1 cellular context compared by ENCODE assay signal in genomic region chr12:123519151-123520001, GRCh38.
TF ChIP-seq lines count a peak whose summit lies in the region.

No MANE protein-coding gene starts in this region.

TF ChIP-seq in HepG2, 621 proteins besides CTCF, POLR2A, EP300 and RAD21 (continued from another document and continues in another):
- TF ChIP-seq ZNF382 (CRISPR knock-in tag; IDR thresholded peaks at IDR 0.05; ENCODE audit: borderline replicate concordance), result no peak
- peak; percentile 80 for TF ChIP-seq HDAC2 (CRISPR knock-in tag; IDR thresholded peaks at IDR 0.05)
- no peak; the same call in 1 of the 2 replicates for TF ChIP-seq MTA1 (CRISPR knock-in tag; IDR thresholded peaks at IDR 0.05; ENCODE audit: borderline replicate concordance)
- TF ChIP-seq ZNF724P (CRISPR knock-in tag; IDR thresholded peaks at IDR 0.05; ENCODE audit: borderline replicate concordance), result no peak
- peak; percentile 63; the same call in 1 of the 2 replicates for TF ChIP-seq PHF21A (CRISPR knock-in tag; IDR thresholded peaks at IDR 0.05)
- no peak for TF ChIP-seq EEA1 (CRISPR knock-in tag; IDR thresholded peaks at IDR 0.05; ENCODE audit: borderline replicate concordance)
- 0 out of 2 replicates have a peak, but pooled peaks have one; percentile 26 for TF ChIP-seq ZBED4 (CRISPR knock-in tag; IDR thresholded peaks at IDR 0.05; ENCODE audit: borderline replicate concordance)
- TF ChIP-seq NFATC3 (CRISPR knock-in tag; IDR thresholded peaks at IDR 0.05), result no peak
- no peak for TF ChIP-seq NBN (conservative IDR thresholded peaks at IDR 0.05)
- TF ChIP-seq, protein P1, sequence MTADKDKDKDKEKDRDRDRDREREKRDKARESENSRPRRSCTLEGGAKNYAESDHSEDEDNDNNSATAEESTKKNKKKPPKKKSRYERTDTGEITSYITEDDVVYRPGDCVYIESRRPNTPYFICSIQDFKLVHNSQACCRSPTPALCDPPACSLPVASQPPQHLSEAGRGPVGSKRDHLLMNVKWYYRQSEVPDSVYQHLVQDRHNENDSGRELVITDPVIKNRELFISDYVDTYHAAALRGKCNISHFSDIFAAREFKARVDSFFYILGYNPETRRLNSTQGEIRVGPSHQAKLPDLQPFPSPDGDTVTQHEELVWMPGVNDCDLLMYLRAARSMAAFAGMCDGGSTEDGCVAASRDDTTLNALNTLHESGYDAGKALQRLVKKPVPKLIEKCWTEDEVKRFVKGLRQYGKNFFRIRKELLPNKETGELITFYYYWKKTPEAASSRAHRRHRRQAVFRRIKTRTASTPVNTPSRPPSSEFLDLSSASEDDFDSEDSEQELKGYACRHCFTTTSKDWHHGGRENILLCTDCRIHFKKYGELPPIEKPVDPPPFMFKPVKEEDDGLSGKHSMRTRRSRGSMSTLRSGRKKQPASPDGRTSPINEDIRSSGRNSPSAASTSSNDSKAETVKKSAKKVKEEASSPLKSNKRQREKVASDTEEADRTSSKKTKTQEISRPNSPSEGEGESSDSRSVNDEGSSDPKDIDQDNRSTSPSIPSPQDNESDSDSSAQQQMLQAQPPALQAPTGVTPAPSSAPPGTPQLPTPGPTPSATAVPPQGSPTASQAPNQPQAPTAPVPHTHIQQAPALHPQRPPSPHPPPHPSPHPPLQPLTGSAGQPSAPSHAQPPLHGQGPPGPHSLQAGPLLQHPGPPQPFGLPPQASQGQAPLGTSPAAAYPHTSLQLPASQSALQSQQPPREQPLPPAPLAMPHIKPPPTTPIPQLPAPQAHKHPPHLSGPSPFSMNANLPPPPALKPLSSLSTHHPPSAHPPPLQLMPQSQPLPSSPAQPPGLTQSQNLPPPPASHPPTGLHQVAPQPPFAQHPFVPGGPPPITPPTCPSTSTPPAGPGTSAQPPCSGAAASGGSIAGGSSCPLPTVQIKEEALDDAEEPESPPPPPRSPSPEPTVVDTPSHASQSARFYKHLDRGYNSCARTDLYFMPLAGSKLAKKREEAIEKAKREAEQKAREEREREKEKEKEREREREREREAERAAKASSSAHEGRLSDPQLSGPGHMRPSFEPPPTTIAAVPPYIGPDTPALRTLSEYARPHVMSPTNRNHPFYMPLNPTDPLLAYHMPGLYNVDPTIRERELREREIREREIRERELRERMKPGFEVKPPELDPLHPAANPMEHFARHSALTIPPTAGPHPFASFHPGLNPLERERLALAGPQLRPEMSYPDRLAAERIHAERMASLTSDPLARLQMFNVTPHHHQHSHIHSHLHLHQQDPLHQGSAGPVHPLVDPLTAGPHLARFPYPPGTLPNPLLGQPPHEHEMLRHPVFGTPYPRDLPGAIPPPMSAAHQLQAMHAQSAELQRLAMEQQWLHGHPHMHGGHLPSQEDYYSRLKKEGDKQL (CRISPR knock-in tag; IDR thresholded peaks at IDR 0.05; ENCODE audit: low read depth), result no peak
- TF ChIP-seq SP4 (CRISPR knock-in tag; IDR thresholded peaks at IDR 0.05), result peak; percentile 53; the same call in 1 of the 2 replicates
- no peak for TF ChIP-seq POLR2G (IDR thresholded peaks at IDR 0.05; ENCODE audit: low read depth, low read length)
- TF ChIP-seq TGIF2 (CRISPR knock-in tag; IDR thresholded peaks at IDR 0.05), result peak; percentile 42; the same call in 1 of the 2 replicates
- TF ChIP-seq ZNF329 (CRISPR knock-in tag; IDR thresholded peaks at IDR 0.05; ENCODE audit: low read depth), result no peak
- TF ChIP-seq ZSCAN29 (CRISPR knock-in tag; conservative IDR thresholded peaks at IDR 0.05), result no peak
- 0 out of 2 replicates have a peak, but pooled peaks have one; percentile 25 for TF ChIP-seq ZNF337 (CRISPR knock-in tag; IDR thresholded peaks at IDR 0.05; ENCODE audit: borderline replicate concordance, low read depth)
- TF ChIP-seq, protein P2, sequence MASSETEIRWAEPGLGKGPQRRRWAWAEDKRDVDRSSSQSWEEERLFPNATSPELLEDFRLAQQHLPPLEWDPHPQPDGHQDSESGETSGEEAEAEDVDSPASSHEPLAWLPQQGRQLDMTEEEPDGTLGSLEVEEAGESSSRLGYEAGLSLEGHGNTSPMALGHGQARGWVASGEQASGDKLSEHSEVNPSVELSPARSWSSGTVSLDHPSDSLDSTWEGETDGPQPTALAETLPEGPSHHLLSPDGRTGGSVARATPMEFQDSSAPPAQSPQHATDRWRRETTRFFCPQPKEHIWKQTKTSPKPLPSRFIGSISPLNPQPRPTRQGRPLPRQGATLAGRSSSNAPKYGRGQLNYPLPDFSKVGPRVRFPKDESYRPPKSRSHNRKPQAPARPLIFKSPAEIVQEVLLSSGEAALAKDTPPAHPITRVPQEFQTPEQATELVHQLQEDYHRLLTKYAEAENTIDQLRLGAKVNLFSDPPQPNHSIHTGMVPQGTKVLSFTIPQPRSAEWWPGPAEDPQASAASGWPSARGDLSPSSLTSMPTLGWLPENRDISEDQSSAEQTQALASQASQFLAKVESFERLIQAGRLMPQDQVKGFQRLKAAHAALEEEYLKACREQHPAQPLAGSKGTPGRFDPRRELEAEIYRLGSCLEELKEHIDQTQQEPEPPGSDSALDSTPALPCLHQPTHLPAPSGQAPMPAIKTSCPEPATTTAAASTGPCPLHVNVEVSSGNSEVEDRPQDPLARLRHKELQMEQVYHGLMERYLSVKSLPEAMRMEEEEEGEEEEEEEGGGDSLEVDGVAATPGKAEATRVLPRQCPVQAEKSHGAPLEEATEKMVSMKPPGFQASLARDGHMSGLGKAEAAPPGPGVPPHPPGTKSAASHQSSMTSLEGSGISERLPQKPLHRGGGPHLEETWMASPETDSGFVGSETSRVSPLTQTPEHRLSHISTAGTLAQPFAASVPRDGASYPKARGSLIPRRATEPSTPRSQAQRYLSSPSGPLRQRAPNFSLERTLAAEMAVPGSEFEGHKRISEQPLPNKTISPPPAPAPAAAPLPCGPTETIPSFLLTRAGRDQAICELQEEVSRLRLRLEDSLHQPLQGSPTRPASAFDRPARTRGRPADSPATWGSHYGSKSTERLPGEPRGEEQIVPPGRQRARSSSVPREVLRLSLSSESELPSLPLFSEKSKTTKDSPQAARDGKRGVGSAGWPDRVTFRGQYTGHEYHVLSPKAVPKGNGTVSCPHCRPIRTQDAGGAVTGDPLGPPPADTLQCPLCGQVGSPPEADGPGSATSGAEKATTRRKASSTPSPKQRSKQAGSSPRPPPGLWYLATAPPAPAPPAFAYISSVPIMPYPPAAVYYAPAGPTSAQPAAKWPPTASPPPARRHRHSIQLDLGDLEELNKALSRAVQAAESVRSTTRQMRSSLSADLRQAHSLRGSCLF (CRISPR knock-in tag; IDR thresholded peaks at IDR 0.05; ENCODE audit: borderline replicate concordance), result no peak
- TF ChIP-seq ZFP41 (CRISPR knock-in tag; IDR thresholded peaks at IDR 0.05; ENCODE audit: borderline replicate concordance), result no peak
- no peak for TF ChIP-seq ZNF639 (CRISPR knock-in tag; conservative IDR thresholded peaks at IDR 0.05)
- no peak for TF ChIP-seq SIN3B (IDR thresholded peaks at IDR 0.05; ENCODE audit: low read length)
- TF ChIP-seq, protein P3, sequence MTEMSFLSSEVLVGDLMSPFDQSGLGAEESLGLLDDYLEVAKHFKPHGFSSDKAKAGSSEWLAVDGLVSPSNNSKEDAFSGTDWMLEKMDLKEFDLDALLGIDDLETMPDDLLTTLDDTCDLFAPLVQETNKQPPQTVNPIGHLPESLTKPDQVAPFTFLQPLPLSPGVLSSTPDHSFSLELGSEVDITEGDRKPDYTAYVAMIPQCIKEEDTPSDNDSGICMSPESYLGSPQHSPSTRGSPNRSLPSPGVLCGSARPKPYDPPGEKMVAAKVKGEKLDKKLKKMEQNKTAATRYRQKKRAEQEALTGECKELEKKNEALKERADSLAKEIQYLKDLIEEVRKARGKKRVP (CRISPR knock-in tag; IDR thresholded peaks at IDR 0.05), result no peak
- TF ChIP-seq TRIM24 (CRISPR knock-in tag; IDR thresholded peaks at IDR 0.05), result no peak
- TF ChIP-seq ZNF224 (CRISPR knock-in tag; IDR thresholded peaks at IDR 0.05), result no peak
- TF ChIP-seq KLF11 (CRISPR knock-in tag; IDR thresholded peaks at IDR 0.05), result no peak
- TF ChIP-seq PCBP1 (IDR thresholded peaks at IDR 0.05; ENCODE audit: borderline replicate concordance, low read depth, low read length), result 0 out of 2 replicates have a peak, but pooled peaks have one; percentile 39
- TF ChIP-seq AHDC1 (CRISPR knock-in tag; IDR thresholded peaks at IDR 0.05; ENCODE audit: borderline replicate concordance), result peak; percentile 80; the same call in 1 of the 2 replicates
- no peak for TF ChIP-seq ZNF510 (CRISPR knock-in tag; IDR thresholded peaks at IDR 0.05; ENCODE audit: low read depth)
- TF ChIP-seq TARDBP (CRISPR knock-in tag; IDR thresholded peaks at IDR 0.05), result 0 out of 2 replicates have a peak, but pooled peaks have one; percentile 29
- peak; percentile 58; the same call in 1 of the 2 replicates for TF ChIP-seq ERF (CRISPR knock-in tag; IDR thresholded peaks at IDR 0.05)
- no peak for TF ChIP-seq AHR (CRISPR knock-in tag; IDR thresholded peaks at IDR 0.05)
- TF ChIP-seq, protein P4, sequence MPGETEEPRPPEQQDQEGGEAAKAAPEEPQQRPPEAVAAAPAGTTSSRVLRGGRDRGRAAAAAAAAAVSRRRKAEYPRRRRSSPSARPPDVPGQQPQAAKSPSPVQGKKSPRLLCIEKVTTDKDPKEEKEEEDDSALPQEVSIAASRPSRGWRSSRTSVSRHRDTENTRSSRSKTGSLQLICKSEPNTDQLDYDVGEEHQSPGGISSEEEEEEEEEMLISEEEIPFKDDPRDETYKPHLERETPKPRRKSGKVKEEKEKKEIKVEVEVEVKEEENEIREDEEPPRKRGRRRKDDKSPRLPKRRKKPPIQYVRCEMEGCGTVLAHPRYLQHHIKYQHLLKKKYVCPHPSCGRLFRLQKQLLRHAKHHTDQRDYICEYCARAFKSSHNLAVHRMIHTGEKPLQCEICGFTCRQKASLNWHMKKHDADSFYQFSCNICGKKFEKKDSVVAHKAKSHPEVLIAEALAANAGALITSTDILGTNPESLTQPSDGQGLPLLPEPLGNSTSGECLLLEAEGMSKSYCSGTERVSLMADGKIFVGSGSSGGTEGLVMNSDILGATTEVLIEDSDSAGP (CRISPR knock-in tag; IDR thresholded peaks at IDR 0.05; ENCODE audit: borderline replicate concordance), result peak; percentile 13; the same call in 1 of the 2 replicates
- TF ChIP-seq HDAC1 (CRISPR knock-in tag; IDR thresholded peaks at IDR 0.05), result peak; percentile 45; the same call in 1 of the 2 replicates
- TF ChIP-seq ZNF34 (CRISPR knock-in tag; IDR thresholded peaks at IDR 0.05; ENCODE audit: borderline replicate concordance), result no peak
